ENCODE assay signal across 11 cellular contexts in genomic region chr21:33973268-33973667, GRCh38.
"Had no signal": no experiment of that assay in that cellular context is flagged by ENCODE, and none has a peak within 500 bp of the region (broad histone marks: within the 10 kb centered on the region; RNA-seq: fewer than 3 reads in every experiment).

No MANE protein-coding gene starts in this region.

- H3K4me3 ChIP-seq: colonic mucosa, esophagus squamous epithelium had no signal

- H3K27ac ChIP-seq: colonic mucosa, esophagus squamous epithelium had no signal

- DNase-seq: activated CD4-positive, CD25-positive, alpha-beta regulatory T cell treated with anti-CD3 and anti-CD28 coated beads, Interleukin-2, amount 50 U/mL, for 72 hours; activated CD8-positive, alpha-beta T cell treated with anti-CD3 and anti-CD28 coated beads for 36 hours; activated naive CD4-positive, alpha-beta T cell treated with anti-CD3 and anti-CD28 coated beads, Interleukin-2, amount 50 U/mL, for 16 hours; activated T-cell treated with anti-CD3 and anti-CD28 coated beads for 4 hours; colonic mucosa; esophagus squamous epithelium; foreskin melanocyte; mammary epithelial cell; stimulated activated CD4-positive, alpha-beta T cell treated with anti-CD3 and anti-CD28 coated beads, Interleukin-4, amount 100 ng/mL, for 1 hour had no signal

- H3K27me3 ChIP-seq: colonic mucosa, esophagus squamous epithelium had no signal

- H3K36me3 ChIP-seq: colonic mucosa, esophagus squamous epithelium had no signal

- H3K9me3 ChIP-seq: colonic mucosa, esophagus squamous epithelium had no signal

- H3K4me3 Mint-ChIP-seq: activated CD8-positive, alpha-beta T cell treated with anti-CD3 and anti-CD28 coated beads for 36 hours; T-helper 2 cell treated with Interferon-gamma antibody and Interleukin-4, amounts not matched to agents 5 μg/mL and 100 μg/mL, for 36 hours had no signal

- H3K9me3 Mint-ChIP-seq: activated CD8-positive, alpha-beta T cell treated with anti-CD3 and anti-CD28 coated beads for 36 hours; activated T-helper 2 cell treated with anti-CD3 and anti-CD28 coated beads, Interferon-gamma antibody, Interleukin-2, Interleukin-4, amounts not matched to agents 10 μg/mL and 5 μg/mL and 100 μg/mL, durations not matched to agents 14 hours and 24 hours and 36 hours; T-helper 2 cell treated with Interferon-gamma antibody and Interleukin-4, amounts not matched to agents 5 μg/mL and 100 μg/mL, for 36 hours had no signal

- H3K27me3 Mint-ChIP-seq: activated CD8-positive, alpha-beta T cell treated with anti-CD3 and anti-CD28 coated beads for 36 hours had no signal
